Comparison of ENCODE assay signal across 8 cellular contexts in the genomic region with DNA sequence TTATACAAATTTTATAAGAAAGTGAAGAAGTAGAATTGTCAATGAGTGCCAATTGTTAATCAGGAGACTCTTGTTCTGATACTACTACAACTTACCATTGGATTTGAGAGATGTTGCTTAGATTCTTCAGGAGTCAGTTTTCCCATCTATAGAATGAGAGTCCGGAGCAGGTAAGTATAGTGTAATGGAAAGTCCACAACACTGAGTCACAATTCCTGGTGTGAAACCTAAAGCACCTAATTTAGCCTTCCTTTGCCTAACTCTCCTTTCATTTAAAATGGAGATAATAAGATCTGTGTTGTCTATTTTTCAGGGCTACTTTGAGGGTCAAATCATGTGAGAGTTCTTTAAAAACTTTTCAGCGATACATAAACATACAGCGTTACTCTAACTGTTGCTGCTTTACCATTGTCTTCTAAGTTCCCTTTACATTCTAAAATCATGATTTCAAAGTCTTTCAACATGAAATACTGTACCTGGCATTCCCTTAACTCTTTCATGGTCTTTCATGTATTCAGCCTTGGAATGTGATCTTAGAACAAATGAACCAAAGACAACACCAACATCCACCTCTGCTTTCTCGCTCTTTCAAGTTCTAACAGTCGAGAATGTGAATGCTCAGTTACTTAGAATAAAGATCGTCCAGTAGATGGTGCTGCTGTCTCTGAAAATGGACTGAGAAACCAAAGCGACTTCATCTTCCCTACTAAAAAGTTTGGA.
DNase-seq lines count a peak whose midpoint lies in the region; ATAC-seq, FAIRE-seq and TF ChIP-seq lines count a peak whose summit lies in the region.

No MANE protein-coding gene starts in this region.

- DNase-seq in AG04449 (ENCODE audit: low read depth, low spot score) (peak; percentile 9), Karpas-422 (peak; percentile 81), PC-9 (peak in 1 of 2 experiments; percentile 8), erythroblast (lab: John Stamatoyannopoulos, UW) (peak; percentile 52 to 61), pancreas (peak in 1 of 6 donors; percentile 15), psoas muscle (no peak), activated gamma-delta T cell treated with Interleukin-2 at 50 U/mL for 16 hours (no peak)

- peak; percentile 50 for TF ChIP-seq CTCF in AG04449 (IDR thresholded peaks at IDR 0.05; ENCODE audit: insufficient read depth, low read length, missing control alignments)
- peak; percentile 36; the same call in 1 of the 2 replicates for TF ChIP-seq CTCF in GM12874 (IDR thresholded peaks at IDR 0.05; ENCODE audit: insufficient read depth, low read depth, low read length)
- TF ChIP-seq CTCF in PC-9 (conservative IDR thresholded peaks at IDR 0.05): peak; percentile 81
- peak in 3 of 4 donors; percentile 30 to 39 (median 34) for TF ChIP-seq CTCF in pancreas (IDR thresholded peaks at IDR 0.05)
- TF ChIP-seq CTCF in psoas muscle (IDR thresholded peaks at IDR 0.05): no peak

- H3K9ac ChIP-seq in Karpas-422 (ENCODE audit: low read length): no peak overlapping the region

- intact Hi-C loops in PC-9 (cut with micrococcal nuclease; ENCODE audit: unreplicated experiment) (loop anchor here (5.0 kb wide), 1 partner anchor 135 kb away; no protein-coding TSS in a partner anchor), pancreas (cut with DNase I) (no loop called here), psoas muscle (cut with DNase I) (no loop called here)

- no peak overlapping the region for H3K27ac ChIP-seq in Karpas-422 (ENCODE audit: low read length)
- no peak overlapping the region for H3K27ac ChIP-seq in PC-9
- no peak overlapping the region for H3K27ac ChIP-seq in pancreas
- H3K27ac ChIP-seq in psoas muscle: no peak overlapping the region

- CTCF ChIA-PET in AG04449 (lab: Yijun Ruan, JAX) (interaction anchor here (1.0 kb wide), 1 partner anchor 287 kb away, joined by 3 read pairs; no protein-coding TSS in a partner anchor), PC-9 (lab: Charles Lee) (no interaction called here)

- ATAC-seq in pancreas: peak; percentile 66 to 76 (median 72)
- ATAC-seq in psoas muscle: no peak

- TF ChIP-seq POLR2A in erythroblast (IDR thresholded peaks at IDR 0.05; ENCODE audit: low read length): no peak

- no TSS peak for BruUV-seq in PC-9 (replicated peaks; lab: Mats Ljungman, UMichigan)

- no peaks in the 10 kb centered on the region for H3F3A ChIP-seq in PC-9 (ENCODE audit: insufficient read depth, low read depth)

- H3K79me2 ChIP-seq in Karpas-422 (ENCODE audit: low read length) (no peaks in the 10 kb centered on the region), PC-9 (ENCODE audit: low read depth) (no peaks in the 10 kb centered on the region)

- 32 to 35% methylated on average over 7 of the region's 7 CpGs for WGBS in pancreas, 2 donors
- WGBS in psoas muscle, 3 donors: 43 to 46% (median 44%) methylated on average over 7 of the region's 7 CpGs

- H4K20me1 ChIP-seq in Karpas-422 (ENCODE audit: insufficient read depth, low read depth, low read length) (no peaks in the 10 kb centered on the region), PC-9 (ENCODE audit: insufficient read depth) (no peaks in the 10 kb centered on the region)

- H3K9me3 ChIP-seq in Karpas-422 (ENCODE audit: low read length): no peaks in the 10 kb centered on the region
- H3K9me3 ChIP-seq in PC-9 (ENCODE audit: insufficient read depth, low read depth): no peaks in the 10 kb centered on the region
- H3K9me3 ChIP-seq in pancreas: no peaks in the 10 kb centered on the region
- no peaks in the 10 kb centered on the region for H3K9me3 ChIP-seq in psoas muscle

- H3K9me2 ChIP-seq in Karpas-422 (replicated peaks; ENCODE audit: insufficient read depth, low read length): no peaks in the 10 kb centered on the region
- no peaks in the 10 kb centered on the region for H3K9me2 ChIP-seq in PC-9 (ENCODE audit: insufficient read depth)

- H2AFZ ChIP-seq in Karpas-422 (ENCODE audit: low read length) (no peak overlapping the region), PC-9 (no peak overlapping the region)

- POLR2A ChIA-PET in AG04449 (lab: Yijun Ruan, JAX) (no interaction called here), PC-9 (lab: Charles Lee; ENCODE audit: unreplicated experiment) (no interaction called here)

- no peaks in the 10 kb centered on the region for H3K36me3 ChIP-seq in Karpas-422 (ENCODE audit: insufficient read depth, low read length)
- no peaks in the 10 kb centered on the region for H3K36me3 ChIP-seq in PC-9 (ENCODE audit: low read depth)
- no peaks in the 10 kb centered on the region for H3K36me3 ChIP-seq in pancreas
- no peaks in the 10 kb centered on the region for H3K36me3 ChIP-seq in psoas muscle (ENCODE audit: insufficient read depth in 1 of 2, low read depth in 1 of 2)

- H3K4me3 ChIP-seq in AG04449 (ENCODE audit: low read depth, low read length) (no peak overlapping the region), Karpas-422 (ENCODE audit: low read length) (no peak overlapping the region), PC-9 (no peak overlapping the region), pancreas (no peak overlapping the region), psoas muscle (no peak overlapping the region)

- H3K4me1 ChIP-seq in Karpas-422 (ENCODE audit: low read length) (no peaks in the 10 kb centered on the region), PC-9 (replicated peaks; ENCODE audit: insufficient read depth) (no peaks in the 10 kb centered on the region), pancreas (no peaks in the 10 kb centered on the region), psoas muscle (no peaks in the 10 kb centered on the region)

- no peaks in the 10 kb centered on the region for H3K27me3 ChIP-seq in Karpas-422 (ENCODE audit: low read length)
- no peaks in the 10 kb centered on the region for H3K27me3 ChIP-seq in PC-9 (ENCODE audit: insufficient read depth, low read depth)
- peaks cover 0 to 6% (median 0%) of the 10 kb centered on the region in 4 donors for H3K27me3 ChIP-seq in pancreas
- no peaks in the 10 kb centered on the region for H3K27me3 ChIP-seq in psoas muscle (ENCODE audit: insufficient read depth in 3 of 3, low read length in 2 of 3)

- no peak overlapping the region for H3K4me2 ChIP-seq in Karpas-422 (ENCODE audit: low read depth, low read length, poor library complexity, severe bottlenecking)
- no peak overlapping the region for H3K4me2 ChIP-seq in PC-9

- FAIRE-seq in pancreas (lab: Jason Lieb, UNC): peak; percentile 13

Comparison
In these comparisons a context has a peak if more than half of its experiments do, and no peak if none do; other contexts are left out.
1. DNase-seq: peak in AG04449 (single experiment), Karpas-422 (single experiment) and erythroblast (2 of 2); none in psoas muscle (0 of 2) and activated gamma-delta T cell treated with Interleukin-2 at 50 U/mL for 16 hours (single experiment).
2. ATAC-seq: peak in pancreas (4 of 4); none in psoas muscle (0 of 4).